ENCODE assay signal across 1 cellular context in the genomic region with DNA sequence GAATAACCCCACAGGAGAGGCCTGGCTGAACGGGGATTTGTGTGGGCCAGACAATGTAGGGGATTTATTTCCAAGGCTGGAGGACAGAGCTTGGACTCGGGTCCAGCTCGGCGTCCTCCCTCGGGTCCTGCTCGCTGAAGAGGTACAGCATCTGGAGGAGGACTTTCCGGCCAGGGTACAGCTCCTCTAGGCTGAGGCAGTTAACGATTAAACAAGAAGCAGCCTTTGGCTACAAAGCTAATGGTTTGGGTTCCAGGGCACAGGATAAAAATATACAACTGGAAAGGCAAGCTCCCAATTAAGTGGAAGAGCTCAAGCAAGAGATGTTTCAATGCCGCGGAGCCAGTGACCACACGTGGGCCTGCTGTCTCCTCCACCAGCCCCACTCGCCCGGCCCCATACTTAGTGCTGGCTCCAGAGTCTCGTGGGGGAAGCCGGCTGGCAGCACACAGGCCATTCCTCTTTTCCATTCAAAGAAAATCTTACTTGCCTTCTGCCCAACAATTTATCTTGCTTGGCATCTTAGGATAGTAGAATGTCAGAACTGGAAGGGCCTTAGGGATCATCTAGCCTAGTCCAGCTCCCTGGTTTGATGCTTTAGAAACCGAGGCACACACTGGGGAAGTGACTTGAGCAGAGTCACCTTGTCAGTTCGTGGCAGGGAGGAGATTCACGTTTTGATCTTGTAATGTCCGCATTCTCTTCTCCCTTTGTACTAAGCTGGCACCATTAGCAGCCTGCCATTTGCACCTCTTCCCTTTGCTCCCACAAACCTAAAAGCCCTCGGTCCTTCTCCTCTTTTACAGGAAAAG.
TF ChIP-seq lines count a peak whose summit lies in the region.

No MANE protein-coding gene starts in this region.

TF ChIP-seq in SK-N-SH, 30 proteins besides CTCF, POLR2A, EP300 and RAD21 (continued from another document):
- no peak for TF ChIP-seq REST (IDR thresholded peaks at IDR 0.05; ENCODE audit: low read depth, low read length)
- no peak for TF ChIP-seq ELF1 (IDR thresholded peaks at IDR 0.05)
- no peak for TF ChIP-seq SMC3 (IDR thresholded peaks at IDR 0.05; ENCODE audit: low read depth, low read length)
- no peak for TF ChIP-seq SIN3A (IDR thresholded peaks at IDR 0.05; ENCODE audit: borderline replicate concordance, low read depth, low read length)
- TF ChIP-seq RFX5 (IDR thresholded peaks at IDR 0.05; ENCODE audit: low read length): no peak
- TF ChIP-seq, protein P1, sequence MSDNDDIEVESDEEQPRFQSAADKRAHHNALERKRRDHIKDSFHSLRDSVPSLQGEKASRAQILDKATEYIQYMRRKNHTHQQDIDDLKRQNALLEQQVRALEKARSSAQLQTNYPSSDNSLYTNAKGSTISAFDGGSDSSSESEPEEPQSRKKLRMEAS (IDR thresholded peaks at IDR 0.05; ENCODE audit: low read depth): no peak
- no peak for TF ChIP-seq CHD2 (IDR thresholded peaks at IDR 0.05; ENCODE audit: low read length, partially characterized antibody)
- TF ChIP-seq POLR2AphosphoS5 (IDR thresholded peaks at IDR 0.05; ENCODE audit: low read depth, low read length): no peak
- TF ChIP-seq USF1 (IDR thresholded peaks at IDR 0.05; ENCODE audit: borderline replicate concordance, low read depth): no peak
